ENCODE assay signal across 1 cellular context in genomic region chr17:30104575-30105339, GRCh38.
TF ChIP-seq lines count a peak whose summit lies in the region.

No MANE protein-coding gene starts in this region.

TF ChIP-seq in H1, 55 proteins besides CTCF, POLR2A, EP300 and RAD21 (continued from another document):
- TF ChIP-seq ATF2 (IDR thresholded peaks at IDR 0.05; ENCODE audit: low read length) (0 out of 2 replicates have a peak, but pooled peaks have one; percentile 54), KDM4A (IDR thresholded peaks at IDR 0.05; ENCODE audit: low read depth, low read length, severe bottlenecking) (no peak), SRF (IDR thresholded peaks at IDR 0.05; ENCODE audit: low read depth, low read length) (no peak), TAF1 (IDR thresholded peaks at IDR 0.05; ENCODE audit: low read depth, low read length) (peak; percentile 65; the same call in 1 of the 2 replicates), KDM5A (IDR thresholded peaks at IDR 0.05; ENCODE audit: low read length) (no peak), TBP (IDR thresholded peaks at IDR 0.05; ENCODE audit: low read depth, low read length) (peak; percentile 73; the same call in 1 of the 2 replicates), POLR2AphosphoS5 (IDR thresholded peaks at IDR 0.05; ENCODE audit: low read depth, low read length) (peak; percentile 43; the same call in 1 of the 2 replicates), JUND (IDR thresholded peaks at IDR 0.05; ENCODE audit: low read length) (peak; percentile 46; the same call in 1 of the 2 replicates), USF2 (IDR thresholded peaks at IDR 0.05; ENCODE audit: low read length) (no peak; the same call in 1 of the 2 replicates), FOSL1 (IDR thresholded peaks at IDR 0.05; ENCODE audit: insufficient read depth, low read depth, low read length) (no peak), CEBPB (IDR thresholded peaks at IDR 0.05; ENCODE audit: low read depth, low read length) (no peak), SAP30 (IDR thresholded peaks at IDR 0.05; ENCODE audit: insufficient read depth, insufficient replicate concordance, low read length) (no peak), GTF2F1 (IDR thresholded peaks at IDR 0.05; ENCODE audit: borderline replicate concordance, low read depth, low read length) (no peak), SIN3A (conservative IDR thresholded peaks at IDR 0.05 in 1 of 2, IDR thresholded peaks at IDR 0.05 in 1 of 2; ENCODE audit: low read depth in 1 of 2, low read length in 2 of 2) (no peak)
